In the genomic region with DNA sequence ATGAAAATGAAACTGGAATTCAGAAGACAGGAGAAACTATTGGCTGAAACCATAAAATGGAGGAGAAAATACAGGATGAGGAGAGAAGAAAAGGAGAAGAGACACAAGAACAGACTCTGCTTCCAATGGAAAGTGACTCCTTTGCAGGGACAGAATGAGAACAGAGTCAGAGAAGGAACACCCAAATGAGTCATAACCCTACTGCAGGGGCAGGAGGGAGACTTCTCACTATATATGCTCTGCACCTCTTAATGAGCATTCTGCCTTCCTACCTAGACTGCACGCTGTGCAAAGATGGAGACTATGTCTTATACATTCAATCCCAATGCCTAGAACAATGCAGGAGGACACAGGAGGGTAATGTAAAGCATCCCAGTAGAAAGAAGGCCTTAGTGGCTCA, we compare ENCODE assay signal across 15 cellular contexts. TPM values are rescaled to one million over a fixed set of nuclear protein-coding genes. Genes with fewer than 3 reads are reported as not detected.
DNase-seq lines count a peak whose midpoint lies in the region; ATAC-seq lines count a peak whose summit lies in the region.
"Had no signal": no experiment of that assay in that cellular context is flagged by ENCODE, and none has a peak within 500 bp of the region (broad histone marks: within the 10 kb centered on the region; RNA-seq: fewer than 3 reads in every experiment).

No MANE protein-coding gene starts in this region.

- DNase-seq in A172 (ENCODE audit: low spot score): peak; percentile 8
- DNase-seq in M059J (ENCODE audit: low read depth): peak; percentile 23
- DNase-seq in cerebellar cortex (ENCODE audit: low spot score): no peak
- no peak for DNase-seq in occipital lobe (lab: John Stamatoyannopoulos, UW)
- DNase-seq in NCI-H1105 treated with DMSO at 0.1 percent for 48 hours (lab: John Stamatoyannopoulos, UW): no peak
- DNase-seq in left lobe of liver (ENCODE audit: low spot score): no peak
- DNase-seq: activated CD8-positive, alpha-beta T cell treated with anti-CD3 and anti-CD28 coated beads, Interleukin-2, amount 10 ng/mL, durations not matched to agents 7 days and 5 days; DMS79; gastrocnemius medialis; naive thymus-derived CD4-positive, alpha-beta T cell; NCI-H2107; T-helper 17 cell; trophoblast cell had no signal

- ATAC-seq in GM19025 (IDR thresholded peaks at IDR 0.05; ENCODE audit: low read depth, unreplicated experiment) (peak; percentile 58), HG02763 (IDR thresholded peaks at IDR 0.05; ENCODE audit: unreplicated experiment) (peak; percentile 67), left lobe of liver (no peak)
- ATAC-seq: activated CD8-positive, alpha-beta T cell treated with anti-CD3 and anti-CD28 coated beads, Interleukin-2, amount 10 ng/mL, durations not matched to agents 7 days and 5 days; gastrocnemius medialis; naive thymus-derived CD4-positive, alpha-beta T cell; T-helper 17 cell had no signal

RNA-seq across cellular contexts. Expression of a gene that starts 2.1 kb away (rescaled TPM):
- not detected in 2 replicates for total RNA-seq in A172 (2014; rRNA removed; shearing (Covaris generic))
- total RNA-seq in M059J (2014; rRNA removed; shearing (Covaris generic)): 0.10 TPM in 1 of 2 replicates, not detected in the other
- total RNA-seq in occipital lobe: not detected
- total RNA-seq in left lobe of liver: not detected
- total RNA-seq: T-helper 17 cell had no signal

RNA-seq across cellular contexts. Expression of a gene that starts 18.3 kb away (rescaled TPM):
- total RNA-seq in A172 (2014; rRNA removed; shearing (Covaris generic)): 35.5 and 37.0 TPM in 2 replicates
- 71.3 and 83.9 TPM in 2 replicates for total RNA-seq in M059J (2014; rRNA removed; shearing (Covaris generic))
- 56.1 TPM for total RNA-seq in occipital lobe
- total RNA-seq in left lobe of liver: 35.9 TPM

Comparison
In these comparisons a context has a peak if more than half of its experiments do, and no peak if none do; other contexts are left out.
1. DNase-seq: peak in A172 (single experiment) and M059J (single experiment); none in cerebellar cortex (single experiment), occipital lobe (single experiment), NCI-H1105 treated with DMSO at 0.1 percent for 48 hours (single experiment) and left lobe of liver (single experiment).